Comparison of ENCODE assay signal across 2 cellular contexts in genomic region chr13:90984737-90985136, GRCh38.
TF ChIP-seq lines count a peak whose summit lies in the region.

No MANE protein-coding gene starts in this region.

TF ChIP-seq in GM23338, 12 proteins besides CTCF, POLR2A, EP300 and RAD21:
- TF ChIP-seq REST (IDR thresholded peaks at IDR 0.05; ENCODE audit: unreplicated experiment) (no peak), ZNF114 (CRISPR knock-in tag; IDR thresholded peaks at IDR 0.05) (no peak)

TF ChIP-seq in H1, 55 proteins besides CTCF, POLR2A, EP300 and RAD21:
- TF ChIP-seq SP1 (IDR thresholded peaks at IDR 0.05; ENCODE audit: low read depth, low read length), result no peak
- no peak for TF ChIP-seq RXRA (IDR thresholded peaks at IDR 0.05; ENCODE audit: insufficient read depth, low read depth, low read length)
- no peak for TF ChIP-seq SUZ12 (IDR thresholded peaks at IDR 0.05; ENCODE audit: low read length)
- no peak for TF ChIP-seq SRF (IDR thresholded peaks at IDR 0.05; ENCODE audit: low read depth, low read length)
- TF ChIP-seq YY1 (IDR thresholded peaks at IDR 0.05; ENCODE audit: low read depth, low read length), result no peak
- TF ChIP-seq CBX5 (IDR thresholded peaks at IDR 0.05; ENCODE audit: low read depth, low read length), result no peak
- TF ChIP-seq BCL11A (IDR thresholded peaks at IDR 0.05; ENCODE audit: low read depth in 2 of 2, low read length in 2 of 2), result no peak
